Comparison of ENCODE assay signal across 34 cellular contexts in the genomic region with DNA sequence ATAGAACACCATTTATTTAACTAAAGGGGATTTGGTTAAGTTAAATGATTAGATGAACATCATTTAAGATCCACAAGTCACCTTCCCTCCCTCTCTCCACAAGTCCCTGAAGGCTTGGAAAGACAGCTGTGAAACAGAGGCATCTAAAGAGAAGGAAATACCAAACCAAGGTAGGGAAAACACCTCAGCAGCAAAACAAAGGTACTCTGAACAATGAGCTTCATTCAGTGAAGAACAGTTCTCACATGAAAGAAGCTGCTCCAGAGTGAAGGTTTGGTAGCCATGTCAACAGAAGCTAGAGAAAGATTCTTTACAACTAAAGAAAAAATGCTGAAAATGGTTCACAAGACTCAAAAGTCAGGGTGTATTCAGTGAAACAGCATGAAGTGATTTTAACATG.
DNase-seq lines count a peak whose midpoint lies in the region; ATAC-seq, FAIRE-seq and TF ChIP-seq lines count a peak whose summit lies in the region.
"Had no signal": no experiment of that assay in that cellular context is flagged by ENCODE, and none has a peak within 500 bp of the region (broad histone marks: within the 10 kb centered on the region; RNA-seq: fewer than 3 reads in every experiment).

No MANE protein-coding gene starts in this region.

- H3K27me3 ChIP-seq in HepG2 (ENCODE audit: control insufficient read depth in 1 of 2, insufficient read depth in 2 of 2, low read length in 2 of 2) (no peaks in the 10 kb centered on the region), right lobe of liver (no peaks in the 10 kb centered on the region), WERI-Rb-1 (ENCODE audit: insufficient read depth, low read depth, severe bottlenecking) (no peaks in the 10 kb centered on the region), A673 (replicated peaks; ENCODE audit: insufficient read depth, low read depth, low read length, poor library complexity) (no peaks in the 10 kb centered on the region), testis (no peaks in the 10 kb centered on the region)
- H3K27me3 ChIP-seq: BLaER1, colonic mucosa, Peyer's patch, right atrium auricular region, spleen had no signal

- in situ Hi-C loops in HepG2 (cut with HindIII; ENCODE audit: extremely low pct_ligation_motif_present, low pct_unique_long_range_greater_than_20kb), result no loop called here

- no peaks in the 10 kb centered on the region for H3K9me3 Mint-ChIP-seq in osteocyte (ENCODE audit: unreplicated experiment)
- H3K9me3 Mint-ChIP-seq: activated CD4-positive, alpha-beta memory T cell treated with anti-CD3 and anti-CD28 coated beads for 36 hours; activated naive CD4-positive, alpha-beta T cell treated with anti-CD3 and anti-CD28 coated beads for 36 hours; activated T-helper 1 cell treated with anti-CD3 and anti-CD28 coated beads, Interleukin-12 subunit alpha, Interleukin-12 subunit beta, Interleukin-2, Interleukin-4 antibody, amounts not matched to agents 30 ng/mL and 10 ng/mL and 1 ng/mL, durations not matched to agents 14 hours and 24 hours and 36 hours; HFFc6; naive thymus-derived CD4-positive, alpha-beta T cell had no signal

- H3K9me3 ChIP-seq in HepG2 (ENCODE audit: low read length) (no peaks in the 10 kb centered on the region), right lobe of liver (no peaks in the 10 kb centered on the region), WERI-Rb-1 (ENCODE audit: severe bottlenecking) (no peaks in the 10 kb centered on the region), A673 (ENCODE audit: low read depth, low read length, poor library complexity, severe bottlenecking) (no peaks in the 10 kb centered on the region), testis (no peaks in the 10 kb centered on the region)
- H3K9me3 ChIP-seq: BLaER1, colonic mucosa, Peyer's patch, right atrium auricular region, spleen had no signal

- TF ChIP-seq POLR2A in HepG2 (IDR thresholded peaks at IDR 0.05; ENCODE audit: insufficient read depth in 1 of 2, low read depth in 2 of 2, low read length in 2 of 2) (no peak), right lobe of liver (IDR thresholded peaks at IDR 0.05) (no peak), testis (IDR thresholded peaks at IDR 0.05) (no peak)

- H3K4me3 ChIP-seq in HepG2 (replicated peaks in 1 of 3; ENCODE audit: insufficient read depth in 1 of 3, low read depth in 2 of 3, low read length in 3 of 3) (no peak overlapping the region), right lobe of liver (no peak overlapping the region), WERI-Rb-1 (ENCODE audit: low read depth, low read length) (no peak overlapping the region), A673 (ENCODE audit: low read depth, low read length, poor library complexity, severe bottlenecking) (no peak overlapping the region), testis (no peak overlapping the region)
- H3K4me3 ChIP-seq: BLaER1, colonic mucosa, Peyer's patch, right atrium auricular region, spleen had no signal

- TF ChIP-seq CTCF in HepG2 (CRISPR knock-in tag; IDR thresholded peaks at IDR 0.05) (no peak), right lobe of liver (IDR thresholded peaks at IDR 0.05) (no peak), WERI-Rb-1 (IDR thresholded peaks at IDR 0.05; ENCODE audit: low read depth, low read length) (no peak), A673 (conservative IDR thresholded peaks at IDR 0.05; ENCODE audit: low read depth, low read length) (no peak), osteocyte (IDR thresholded peaks at IDR 0.05) (no peak), testis (IDR thresholded peaks at IDR 0.05) (no peak)

- BruUV-seq in HepG2 (replicated peaks; lab: Mats Ljungman, UMichigan) (no TSS peak), A673 (replicated peaks; lab: Mats Ljungman, UMichigan) (no TSS peak)

- no peak overlapping the region for H3K27ac Mint-ChIP-seq in osteocyte (ENCODE audit: unreplicated experiment)
- H3K27ac Mint-ChIP-seq: activated CD4-positive, alpha-beta memory T cell treated with anti-CD3 and anti-CD28 coated beads for 36 hours; activated naive CD4-positive, alpha-beta T cell treated with anti-CD3 and anti-CD28 coated beads for 36 hours; activated T-helper 1 cell treated with anti-CD3 and anti-CD28 coated beads, Interleukin-12 subunit alpha, Interleukin-12 subunit beta, Interleukin-2, Interleukin-4 antibody, amounts not matched to agents 30 ng/mL and 10 ng/mL and 1 ng/mL, durations not matched to agents 14 hours and 24 hours and 36 hours; HFFc6; naive thymus-derived CD4-positive, alpha-beta T cell had no signal

- intact Hi-C loops in HepG2 (cut with micrococcal nuclease; ENCODE audit: unreplicated experiment), result no loop called here
- intact Hi-C loops in right lobe of liver (cut with DNase I), result no loop called here
- intact Hi-C loops in A673 (cut with micrococcal nuclease; ENCODE audit: unreplicated experiment), result no loop called here
- intact Hi-C loops in testis (cut with DNase I; ENCODE audit: low total_unique reads), result no loop called here

- H3K9ac ChIP-seq in HepG2 (ENCODE audit: insufficient read depth, low read depth, low read length), result no peak overlapping the region
- H3K9ac ChIP-seq: BLaER1 had no signal

- POLR2A ChIA-PET in HepG2 (lab: Yijun Ruan, JAX) (no interaction called here), A673 (lab: Charles Lee; ENCODE audit: low non-redundant PET) (no interaction called here)

- peaks cover 8% of the 10 kb centered on the region; the same call in 1 of the 2 replicates for H3K4me1 ChIP-seq in HepG2 (ENCODE audit: insufficient read depth, low read length)
- H3K4me1 ChIP-seq in right lobe of liver, result no peaks in the 10 kb centered on the region
- peaks cover 9% of the 10 kb centered on the region for H3K4me1 ChIP-seq in A673 (ENCODE audit: insufficient read depth, low read length, poor library complexity, severe bottlenecking)
- no peaks in the 10 kb centered on the region for H3K4me1 ChIP-seq in testis
- H3K4me1 ChIP-seq: BLaER1, colonic mucosa, Peyer's patch, spleen had no signal

- no peaks in the 10 kb centered on the region for H4K20me1 ChIP-seq in HepG2 (ENCODE audit: insufficient read depth, low read length)
- H4K20me1 ChIP-seq: BLaER1 had no signal

- TF ChIP-seq EP300 in HepG2 (IDR thresholded peaks at IDR 0.05; ENCODE audit: low read depth in 2 of 2, low read length in 2 of 2) (no peak), HepG2 (CRISPR knock-in tag; IDR thresholded peaks at IDR 0.05; ENCODE audit: borderline replicate concordance) (no peak)

- H3K4me1 Mint-ChIP-seq in osteocyte (ENCODE audit: unreplicated experiment), result peaks cover 11% of the 10 kb centered on the region
- H3K4me1 Mint-ChIP-seq: naive thymus-derived CD4-positive, alpha-beta T cell had no signal

- peaks cover 8% of the 10 kb centered on the region for H3K36me3 Mint-ChIP-seq in osteocyte (ENCODE audit: unreplicated experiment)
- H3K36me3 Mint-ChIP-seq: activated CD4-positive, alpha-beta memory T cell treated with anti-CD3 and anti-CD28 coated beads for 36 hours; naive thymus-derived CD4-positive, alpha-beta T cell had no signal

- no peak for TF ChIP-seq RAD21 in HepG2 (CRISPR knock-in tag; IDR thresholded peaks at IDR 0.05)

- H2AFZ ChIP-seq in HepG2 (ENCODE audit: low read length), result no peak overlapping the region

- CTCF ChIA-PET in HepG2 (lab: Yijun Ruan, JAX; ENCODE audit: low intra/inter-chr PET ratio, low total read pairs), result no interaction called here
- CTCF ChIA-PET in A673 (lab: Charles Lee), result no interaction called here

- no peak overlapping the region for H3K4me2 ChIP-seq in HepG2 (ENCODE audit: low read depth, low read length)
- H3K4me2 ChIP-seq: BLaER1 had no signal

- DNase-seq in HepG2 (ENCODE audit: low spot score) (peak; percentile 50), right lobe of liver (no peak), WERI-Rb-1 (no peak), iPS DF 19.7 (ENCODE audit: low read depth, low spot score) (peak; percentile 12), NCI-H226 (no peak), A673 (ENCODE audit: low spot score) (no peak), osteocyte (ENCODE audit: extremely low spot score, unreplicated experiment) (no peak), testis (no peak)
- DNase-seq: activated CD4-positive, alpha-beta memory T cell treated with anti-CD3 and anti-CD28 coated beads for 36 hours; activated CD8-positive, alpha-beta memory T cell treated with anti-CD3 and anti-CD28 coated beads, Interleukin-2, amount 50 U/mL, for 4 hours; activated naive CD4-positive, alpha-beta T cell treated with anti-CD3 and anti-CD28 coated beads for 36 hours; amniotic stem cell; colonic mucosa; DMS79; effector memory CD4-positive, alpha-beta T cell; erythroblast; GF-D8; HFFc6; hippocampal formation; left ventricle myocardium superior; midbrain; naive thymus-derived CD4-positive, alpha-beta T cell; NCI-H1694; NCI-H526 treated with DMSO at 0.1 percent for 48 hours; Peyer's patch; SHP77 treated with DMSO at 0.1 percent for 48 hours; spleen; T1000; trophoblast cell had no signal

- no peaks in the 10 kb centered on the region for H3K36me3 ChIP-seq in HepG2 (replicated peaks in 1 of 2; ENCODE audit: control insufficient read depth in 1 of 2, insufficient read depth in 2 of 2, low read length in 2 of 2)
- H3K36me3 ChIP-seq in right lobe of liver, result no peaks in the 10 kb centered on the region
- peaks cover 21% of the 10 kb centered on the region for H3K36me3 ChIP-seq in WERI-Rb-1
- no peaks in the 10 kb centered on the region for H3K36me3 ChIP-seq in A673 (ENCODE audit: insufficient read depth, low read length, poor library complexity, severe bottlenecking)
- H3K36me3 ChIP-seq in testis (ENCODE audit: low read depth, missing control alignments), result no peaks in the 10 kb centered on the region
- H3K36me3 ChIP-seq: colonic mucosa, right atrium auricular region, spleen had no signal

- H3K79me2 ChIP-seq in HepG2 (ENCODE audit: insufficient read depth, low read length), result no peaks in the 10 kb centered on the region

- ATAC-seq in HepG2 (no peak), right lobe of liver (no peak)
- ATAC-seq: left ventricle myocardium superior; naive thymus-derived CD4-positive, alpha-beta T cell had no signal

- H3K27ac ChIP-seq in HepG2 (ENCODE audit: extremely low read length, insufficient read depth, low read length) (no peak overlapping the region), right lobe of liver (no peak overlapping the region), WERI-Rb-1 (peak overlapping the region; percentile 2; the same call in 1 of the 2 replicates), A673 (ENCODE audit: low read depth, low read length, poor library complexity, severe bottlenecking) (no peak overlapping the region), testis (no peak overlapping the region)
- H3K27ac ChIP-seq: BLaER1, colonic mucosa, HL-60, Peyer's patch, right atrium auricular region, spleen had no signal

- FAIRE-seq in HepG2 (lab: Jason Lieb, UNC), result no peak
- FAIRE-seq: bronchial epithelial cell had no signal

- no peaks in the 10 kb centered on the region for H3K27me3 Mint-ChIP-seq in osteocyte (ENCODE audit: unreplicated experiment)
- H3K27me3 Mint-ChIP-seq: activated CD4-positive, alpha-beta memory T cell treated with anti-CD3 and anti-CD28 coated beads for 36 hours; naive thymus-derived CD4-positive, alpha-beta T cell had no signal

- no peak overlapping the region for H3K4me3 Mint-ChIP-seq in osteocyte (ENCODE audit: unreplicated experiment)
- H3K4me3 Mint-ChIP-seq: activated CD4-positive, alpha-beta memory T cell treated with anti-CD3 and anti-CD28 coated beads for 36 hours; activated naive CD4-positive, alpha-beta T cell treated with anti-CD3 and anti-CD28 coated beads for 36 hours; activated T-helper 1 cell treated with anti-CD3 and anti-CD28 coated beads, Interleukin-12 subunit alpha, Interleukin-12 subunit beta, Interleukin-2, Interleukin-4 antibody, amounts not matched to agents 30 ng/mL and 10 ng/mL and 1 ng/mL, durations not matched to agents 14 hours and 24 hours and 36 hours; HFFc6; naive thymus-derived CD4-positive, alpha-beta T cell had no signal

Comparison
In these comparisons a context has a peak if more than half of its experiments do, and no peak if none do; other contexts are left out.
1. DNase-seq: peak in HepG2 (single experiment) and iPS DF 19.7 (single experiment); none in right lobe of liver (0 of 3), WERI-Rb-1 (single experiment), NCI-H226 (single experiment), A673 (single experiment), osteocyte (single experiment) and testis (single experiment).